1 cellular context compared by ENCODE assay signal in genomic region chr6:100482698-100483097, GRCh38.
TF ChIP-seq lines count a peak whose summit lies in the region.

No MANE protein-coding gene starts in this region.

TF ChIP-seq in HepG2, 621 proteins besides CTCF, POLR2A, EP300 and RAD21 (continued from another document and continues in another):
- TF ChIP-seq, protein P1, sequence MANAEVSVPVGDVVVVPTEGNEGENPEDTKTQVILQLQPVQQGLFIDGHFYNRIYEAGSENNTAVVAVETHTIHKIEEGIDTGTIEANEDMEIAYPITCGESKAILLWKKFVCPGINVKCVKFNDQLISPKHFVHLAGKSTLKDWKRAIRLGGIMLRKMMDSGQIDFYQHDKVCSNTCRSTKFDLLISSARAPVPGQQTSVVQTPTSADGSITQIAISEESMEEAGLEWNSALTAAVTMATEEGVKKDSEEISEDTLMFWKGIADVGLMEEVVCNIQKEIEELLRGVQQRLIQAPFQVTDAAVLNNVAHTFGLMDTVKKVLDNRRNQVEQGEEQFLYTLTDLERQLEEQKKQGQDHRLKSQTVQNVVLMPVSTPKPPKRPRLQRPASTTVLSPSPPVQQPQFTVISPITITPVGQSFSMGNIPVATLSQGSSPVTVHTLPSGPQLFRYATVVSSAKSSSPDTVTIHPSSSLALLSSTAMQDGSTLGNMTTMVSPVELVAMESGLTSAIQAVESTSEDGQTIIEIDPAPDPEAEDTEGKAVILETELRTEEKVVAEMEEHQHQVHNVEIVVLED (CRISPR knock-in tag; IDR thresholded peaks at IDR 0.05; ENCODE audit: borderline replicate concordance): no peak
- no peak for TF ChIP-seq NBN (conservative IDR thresholded peaks at IDR 0.05)
- TF ChIP-seq FOXA3 (CRISPR knock-in tag; IDR thresholded peaks at IDR 0.05): peak; percentile 96
- TF ChIP-seq CBX5 (CRISPR knock-in tag; IDR thresholded peaks at IDR 0.05; ENCODE audit: borderline replicate concordance): peak; percentile 28; the same call in 1 of the 2 replicates
- TF ChIP-seq EED (CRISPR knock-in tag; IDR thresholded peaks at IDR 0.05): no peak
- no peak for TF ChIP-seq ZBTB14 (CRISPR knock-in tag; IDR thresholded peaks at IDR 0.05)
- TF ChIP-seq TARDBP (CRISPR knock-in tag; IDR thresholded peaks at IDR 0.05): 0 out of 2 replicates have a peak, but pooled peaks have one; percentile 22
- no peak for TF ChIP-seq ZNF775 (CRISPR knock-in tag; IDR thresholded peaks at IDR 0.05; ENCODE audit: borderline replicate concordance)
- no peak for TF ChIP-seq ZBTB42 (CRISPR knock-in tag; IDR thresholded peaks at IDR 0.05)
- TF ChIP-seq FOXA1 (IDR thresholded peaks at IDR 0.05): peak; percentile 24; the same call in 1 of the 2 replicates
- TF ChIP-seq FOXA1 (CRISPR knock-in tag; IDR thresholded peaks at IDR 0.05): peak; percentile 86
- no peak for TF ChIP-seq ZNF629 (CRISPR knock-in tag; conservative IDR thresholded peaks at IDR 0.05)
- TF ChIP-seq SRSF1 (optimal IDR thresholded peaks at IDR 0.05; ENCODE audit: low read depth, low read length): no peak
- TF ChIP-seq RARA (CRISPR knock-in tag; IDR thresholded peaks at IDR 0.05): peak; percentile 54; the same call in 1 of the 2 replicates
- TF ChIP-seq, protein P2, sequence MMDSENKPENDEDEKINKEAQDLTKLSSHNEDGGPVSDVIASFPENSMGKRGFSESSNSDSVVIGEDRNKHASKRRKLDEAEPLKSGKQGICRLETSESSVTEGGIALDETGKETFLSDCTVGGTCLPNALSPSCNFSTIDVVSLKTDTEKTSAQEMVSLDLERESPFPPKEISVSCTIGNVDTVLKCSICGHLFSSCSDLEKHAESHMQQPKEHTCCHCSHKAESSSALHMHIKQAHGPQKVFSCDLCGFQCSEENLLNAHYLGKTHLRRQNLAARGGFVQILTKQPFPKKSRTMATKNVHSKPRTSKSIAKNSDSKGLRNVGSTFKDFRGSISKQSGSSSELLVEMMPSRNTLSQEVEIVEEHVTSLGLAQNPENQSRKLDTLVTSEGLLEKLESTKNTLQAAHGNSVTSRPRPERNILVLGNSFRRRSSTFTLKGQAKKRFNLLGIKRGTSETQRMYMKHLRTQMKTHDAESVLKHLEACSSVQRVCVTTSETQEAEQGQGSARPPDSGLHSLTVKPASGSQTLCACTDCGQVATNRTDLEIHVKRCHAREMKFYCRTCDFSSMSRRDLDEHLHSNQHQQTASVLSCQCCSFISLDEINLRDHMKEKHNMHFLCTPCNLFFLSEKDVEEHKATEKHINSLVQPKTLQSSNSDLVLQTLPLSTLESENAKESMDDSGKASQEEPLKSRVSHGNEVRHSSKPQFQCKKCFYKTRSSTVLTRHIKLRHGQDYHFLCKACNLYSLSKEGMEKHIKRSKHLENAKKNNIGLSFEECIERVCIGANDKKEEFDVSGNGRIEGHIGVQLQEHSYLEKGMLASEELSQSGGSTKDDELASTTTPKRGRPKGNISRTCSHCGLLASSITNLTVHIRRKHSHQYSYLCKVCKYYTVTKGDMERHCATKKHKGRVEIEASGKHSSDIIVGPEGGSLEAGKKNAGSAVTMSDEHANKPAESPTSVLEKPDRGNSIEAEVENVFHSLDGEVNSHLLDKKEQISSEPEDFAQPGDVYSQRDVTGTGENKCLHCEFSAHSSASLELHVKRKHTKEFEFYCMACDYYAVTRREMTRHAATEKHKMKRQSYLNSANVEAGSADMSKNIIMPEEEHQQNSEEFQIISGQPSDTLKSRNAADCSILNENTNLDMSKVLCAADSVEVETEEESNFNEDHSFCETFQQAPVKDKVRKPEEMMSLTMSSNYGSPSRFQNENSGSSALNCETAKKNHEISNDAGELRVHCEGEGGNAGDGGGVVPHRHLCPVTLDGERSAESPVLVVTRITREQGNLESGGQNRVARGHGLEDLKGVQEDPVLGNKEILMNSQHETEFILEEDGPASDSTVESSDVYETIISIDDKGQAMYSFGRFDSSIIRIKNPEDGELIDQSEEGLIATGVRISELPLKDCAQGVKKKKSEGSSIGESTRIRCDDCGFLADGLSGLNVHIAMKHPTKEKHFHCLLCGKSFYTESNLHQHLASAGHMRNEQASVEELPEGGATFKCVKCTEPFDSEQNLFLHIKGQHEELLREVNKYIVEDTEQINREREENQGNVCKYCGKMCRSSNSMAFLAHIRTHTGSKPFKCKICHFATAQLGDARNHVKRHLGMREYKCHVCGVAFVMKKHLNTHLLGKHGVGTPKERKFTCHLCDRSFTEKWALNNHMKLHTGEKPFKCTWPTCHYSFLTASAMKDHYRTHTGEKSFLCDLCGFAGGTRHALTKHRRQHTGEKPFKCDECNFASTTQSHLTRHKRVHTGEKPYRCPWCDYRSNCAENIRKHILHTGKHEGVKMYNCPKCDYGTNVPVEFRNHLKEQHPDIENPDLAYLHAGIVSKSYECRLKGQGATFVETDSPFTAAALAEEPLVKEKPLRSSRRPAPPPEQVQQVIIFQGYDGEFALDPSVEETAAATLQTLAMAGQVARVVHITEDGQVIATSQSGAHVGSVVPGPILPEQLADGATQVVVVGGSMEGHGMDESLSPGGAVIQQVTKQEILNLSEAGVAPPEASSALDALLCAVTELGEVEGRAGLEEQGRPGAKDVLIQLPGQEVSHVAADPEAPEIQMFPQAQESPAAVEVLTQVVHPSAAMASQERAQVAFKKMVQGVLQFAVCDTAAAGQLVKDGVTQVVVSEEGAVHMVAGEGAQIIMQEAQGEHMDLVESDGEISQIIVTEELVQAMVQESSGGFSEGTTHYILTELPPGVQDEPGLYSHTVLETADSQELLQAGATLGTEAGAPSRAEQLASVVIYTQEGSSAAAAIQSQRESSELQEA (CRISPR knock-in tag; IDR thresholded peaks at IDR 0.05; ENCODE audit: not compliant biosample characterization): no peak
- TF ChIP-seq ATF3 (CRISPR knock-in tag; IDR thresholded peaks at IDR 0.05): no peak
- TF ChIP-seq, protein P3, sequence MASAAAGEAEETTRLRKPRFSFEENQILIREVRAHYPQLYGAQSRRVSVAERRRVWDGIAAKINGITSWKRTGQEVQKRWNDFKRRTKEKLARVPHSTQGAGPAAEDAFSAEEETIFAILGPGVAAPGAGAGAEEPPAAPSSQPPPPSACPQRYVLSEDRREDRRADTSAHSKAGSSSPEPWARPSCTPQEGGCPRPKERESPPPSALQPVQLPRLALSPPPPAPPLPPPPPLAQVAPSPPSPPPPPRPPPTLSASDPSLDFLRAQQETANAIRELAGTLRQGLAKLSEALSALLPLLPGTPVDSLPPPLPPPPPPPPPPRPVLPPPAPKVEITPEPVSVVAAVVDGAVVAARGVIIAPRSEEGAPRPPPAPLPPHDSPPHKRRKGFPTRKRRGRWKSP (CRISPR knock-in tag; IDR thresholded peaks at IDR 0.05): peak; percentile 56; the same call in 1 of the 2 replicates
- TF ChIP-seq RNF2 (conservative IDR thresholded peaks at IDR 0.05; ENCODE audit: low read depth): no peak
- no peak for TF ChIP-seq KLF6 (CRISPR knock-in tag; IDR thresholded peaks at IDR 0.05)
- TF ChIP-seq ZNF235 (CRISPR knock-in tag; IDR thresholded peaks at IDR 0.05; ENCODE audit: borderline replicate concordance): no peak
- TF ChIP-seq TCF7L2 (IDR thresholded peaks at IDR 0.05; ENCODE audit: low read depth, low read length): no peak
- no peak for TF ChIP-seq ISX (CRISPR knock-in tag; conservative IDR thresholded peaks at IDR 0.05)
- TF ChIP-seq NAIF1 (CRISPR knock-in tag; IDR thresholded peaks at IDR 0.05; ENCODE audit: borderline replicate concordance): no peak
- TF ChIP-seq CCAR2 (optimal IDR thresholded peaks at IDR 0.05; ENCODE audit: low read depth, low read length): no peak
- no peak for TF ChIP-seq JUN (CRISPR knock-in tag; IDR thresholded peaks at IDR 0.05)
- TF ChIP-seq ZNF672 (CRISPR knock-in tag; IDR thresholded peaks at IDR 0.05): no peak
- no peak for TF ChIP-seq TGIF2 (CRISPR knock-in tag; IDR thresholded peaks at IDR 0.05)
- no peak for TF ChIP-seq TCF7 (IDR thresholded peaks at IDR 0.05; ENCODE audit: low read depth)
- TF ChIP-seq ZNF609 (CRISPR knock-in tag; IDR thresholded peaks at IDR 0.05; ENCODE audit: borderline replicate concordance): peak; percentile 68; the same call in 1 of the 2 replicates
- no peak for TF ChIP-seq GLI4 (CRISPR knock-in tag; IDR thresholded peaks at IDR 0.05; ENCODE audit: borderline replicate concordance)
- TF ChIP-seq REPIN1 (CRISPR knock-in tag; IDR thresholded peaks at IDR 0.05; ENCODE audit: borderline replicate concordance, low read depth): 0 out of 2 replicates have a peak, but pooled peaks have one; percentile 34
- TF ChIP-seq KAT7 (CRISPR knock-in tag; IDR thresholded peaks at IDR 0.05; ENCODE audit: borderline replicate concordance): no peak
- TF ChIP-seq ZNF441 (CRISPR knock-in tag; IDR thresholded peaks at IDR 0.05; ENCODE audit: borderline replicate concordance): no peak
- TF ChIP-seq FOXO4 (CRISPR knock-in tag; conservative IDR thresholded peaks at IDR 0.05): no peak
- TF ChIP-seq NCOA5 (CRISPR knock-in tag; IDR thresholded peaks at IDR 0.05): no peak
- no peak for TF ChIP-seq ZNF33B (CRISPR knock-in tag; IDR thresholded peaks at IDR 0.05)
- TF ChIP-seq ZC3H4 (CRISPR knock-in tag; IDR thresholded peaks at IDR 0.05; ENCODE audit: borderline replicate concordance): no peak
- no peak for TF ChIP-seq ZNF557 (CRISPR knock-in tag; IDR thresholded peaks at IDR 0.05)
- TF ChIP-seq TRAFD1 (CRISPR knock-in tag; IDR thresholded peaks at IDR 0.05; ENCODE audit: borderline replicate concordance): no peak
- TF ChIP-seq NFYB (CRISPR knock-in tag; IDR thresholded peaks at IDR 0.05): no peak
- TF ChIP-seq ZNF564 (CRISPR knock-in tag; IDR thresholded peaks at IDR 0.05): 0 out of 2 replicates have a peak, but pooled peaks have one; percentile 50
